28 cellular contexts compared by ENCODE assay signal in genomic region chr11:1167256-1167655, GRCh38. TPM values are rescaled to one million over a fixed set of nuclear protein-coding genes. Genes with fewer than 3 reads are reported as not detected.
DNase-seq lines count a peak whose midpoint lies in the region; ATAC-seq and TF ChIP-seq lines count a peak whose summit lies in the region.
"Had no signal": no experiment of that assay in that cellular context is flagged by ENCODE, and none has a peak within 500 bp of the region (broad histone marks: within the 10 kb centered on the region; RNA-seq: fewer than 3 reads in every experiment).

No MANE protein-coding gene starts in this region.

- H3K4me1 ChIP-seq in left ventricle myocardium inferior (no peaks in the 10 kb centered on the region), heart right ventricle (no peaks in the 10 kb centered on the region), OCI-LY3 (ENCODE audit: low read length) (no peaks in the 10 kb centered on the region), sigmoid colon (no peaks in the 10 kb centered on the region)

- H3K36me3 ChIP-seq in left ventricle myocardium inferior (no peaks in the 10 kb centered on the region), heart right ventricle (no peaks in the 10 kb centered on the region), OCI-LY3 (replicated peaks; ENCODE audit: low read depth, low read length) (no peaks in the 10 kb centered on the region), sigmoid colon (no peaks in the 10 kb centered on the region)

- H3K27me3 ChIP-seq in left ventricle myocardium inferior (ENCODE audit: low read depth): peaks cover 23% of the 10 kb centered on the region
- H3K27me3 ChIP-seq in heart right ventricle: peaks cover 0 to 10% (median 0%) of the 10 kb centered on the region in 7 donors
- H3K27me3 ChIP-seq in OCI-LY3 (ENCODE audit: low read depth, low read length): no peaks in the 10 kb centered on the region
- H3K27me3 ChIP-seq in sigmoid colon: no peaks in the 10 kb centered on the region

- H2AFZ ChIP-seq in OCI-LY3 (ENCODE audit: low read depth, low read length): no peak overlapping the region
- H2AFZ ChIP-seq: GM23248 had no signal

- H3K4me3 ChIP-seq in left ventricle myocardium inferior (no peak overlapping the region), heart right ventricle (no peak overlapping the region), OCI-LY3 (ENCODE audit: low read length) (no peak overlapping the region), sigmoid colon (no peak overlapping the region)
- H3K4me3 ChIP-seq: GM23248, SK-N-MC had no signal

- H4K20me1 ChIP-seq in OCI-LY3 (ENCODE audit: insufficient read depth, low read length): no peaks in the 10 kb centered on the region

- H3K9me3 ChIP-seq in left ventricle myocardium inferior (replicated peaks) (peaks cover 7% of the 10 kb centered on the region), heart right ventricle (peaks cover 0 to 4% (median 0%) of the 10 kb centered on the region in 11 donors), OCI-LY3 (ENCODE audit: insufficient read depth, low read length) (no peaks in the 10 kb centered on the region), sigmoid colon (no peaks in the 10 kb centered on the region)

- H3K27ac Mint-ChIP-seq in stimulated activated naive B cell treated with anti-CD40 and anti-IgM and Interleukin-4, amounts not matched to agents 10 μg/mL and 1 μg/mL and 100 μg/mL, for 72 hours: no peak overlapping the region
- H3K27ac Mint-ChIP-seq in activated T-cell treated with anti-CD3 and anti-CD28 coated beads, Interleukin-2, amount 50 U/mL, for 72 hours: no peak overlapping the region
- H3K27ac Mint-ChIP-seq: CD8-positive, alpha-beta memory T cell; H9 had no signal

- H3K27me3 Mint-ChIP-seq in stimulated activated naive B cell treated with anti-CD40 and anti-IgM and Interleukin-4, amounts not matched to agents 10 μg/mL and 1 μg/mL and 100 μg/mL, for 72 hours: no peaks in the 10 kb centered on the region
- no peaks in the 10 kb centered on the region for H3K27me3 Mint-ChIP-seq in activated T-cell treated with anti-CD3 and anti-CD28 coated beads, Interleukin-2, amount 50 U/mL, for 72 hours (ENCODE audit: low read depth)

- TF ChIP-seq EP300 in sigmoid colon (IDR thresholded peaks at IDR 0.05): no peak

- peaks cover 0 to 4% of the 10 kb centered on the region in 2 donors for H3K4me1 Mint-ChIP-seq in stimulated activated naive B cell treated with anti-CD40 and anti-IgM and Interleukin-4, amounts not matched to agents 10 μg/mL and 1 μg/mL and 100 μg/mL, for 72 hours
- H3K4me1 Mint-ChIP-seq in activated T-cell treated with anti-CD3 and anti-CD28 coated beads, Interleukin-2, amount 50 U/mL, for 72 hours (ENCODE audit: low read depth): no peaks in the 10 kb centered on the region
- H3K4me1 Mint-ChIP-seq: CD8-positive, alpha-beta memory T cell; H9 had no signal

- no peak overlapping the region for H3K4me3 Mint-ChIP-seq in stimulated activated naive B cell treated with anti-CD40 and anti-IgM and Interleukin-4, amounts not matched to agents 10 μg/mL and 1 μg/mL and 100 μg/mL, for 72 hours
- no peak overlapping the region for H3K4me3 Mint-ChIP-seq in activated T-cell treated with anti-CD3 and anti-CD28 coated beads, Interleukin-2, amount 50 U/mL, for 72 hours
- H3K4me3 Mint-ChIP-seq: CD8-positive, alpha-beta memory T cell; H9 had no signal

- H3K9me3 Mint-ChIP-seq in stimulated activated naive B cell treated with anti-CD40 and anti-IgM and Interleukin-4, amounts not matched to agents 10 μg/mL and 1 μg/mL and 100 μg/mL, for 72 hours: peaks cover 19 to 25% of the 10 kb centered on the region in 2 donors
- H3K9me3 Mint-ChIP-seq in activated T-cell treated with anti-CD3 and anti-CD28 coated beads, Interleukin-2, amount 50 U/mL, for 72 hours: peaks cover 4 to 17% of the 10 kb centered on the region in 2 donors
- H3K9me3 Mint-ChIP-seq: CD8-positive, alpha-beta memory T cell had no signal

- peak; percentile 7 for DNase-seq in left ventricle myocardium inferior
- DNase-seq in heart right ventricle: no peak
- DNase-seq in islet precursor cell: peak; percentile 20
- DNase-seq in sigmoid colon: peak; percentile 24
- DNase-seq in stimulated activated naive B cell treated with anti-CD40 and anti-IgM and Interleukin-4, amounts not matched to agents 10 μg/mL and 1 μg/mL and 100 μg/mL, for 72 hours: no peak
- DNase-seq in AG08396 (ENCODE audit: low spot score): no peak
- DNase-seq in activated T-cell treated with anti-CD3 and anti-CD28 coated beads, Interleukin-2, amount 50 U/mL, for 72 hours: no peak
- DNase-seq: AML-193; Calu3; CD8-positive, alpha-beta memory T cell; GM23248; H9; Karpas-422; NCI-H1092 treated with DMSO at 0.1 percent for 48 hours; NCI-H1436; NCI-H187; NCI-H2227 treated with DMSO at 0.1 percent for 48 hours; SIG-M5 had no signal

- no peak overlapping the region for H3K9ac ChIP-seq in OCI-LY3 (ENCODE audit: low read length)
- H3K9ac ChIP-seq: GM23248 had no signal

- ATAC-seq in heart right ventricle: no peak
- ATAC-seq in stimulated activated naive B cell treated with anti-CD40 and anti-IgM and Interleukin-4, amounts not matched to agents 10 μg/mL and 1 μg/mL and 100 μg/mL, for 72 hours (replicated peaks): no peak
- ATAC-seq in activated T-cell treated with anti-CD3 and anti-CD28 coated beads, Interleukin-2, amount 50 U/mL, for 72 hours (replicated peaks in 1 of 2): no peak
- ATAC-seq: Panc1 had no signal

- TF ChIP-seq CTCF in left ventricle myocardium inferior (IDR thresholded peaks at IDR 0.05; ENCODE audit: borderline replicate concordance) (no peak), heart right ventricle (IDR thresholded peaks at IDR 0.05) (no peak), OCI-LY3 (IDR thresholded peaks at IDR 0.05; ENCODE audit: low read depth, low read length) (peak; percentile 23; the same call in 1 of the 2 replicates), sigmoid colon (IDR thresholded peaks at IDR 0.05) (no peak)

- H3K27ac ChIP-seq in left ventricle myocardium inferior (replicated peaks) (no peak overlapping the region), heart right ventricle (no peak overlapping the region), OCI-LY3 (ENCODE audit: low read length) (no peak overlapping the region), sigmoid colon (no peak overlapping the region)
- H3K27ac ChIP-seq: C4-2B, GM23248, SK-N-MC had no signal

- 80 to 81% methylated on average over 7 of the region's 7 CpGs for WGBS in heart right ventricle, 2 donors
- WGBS in sigmoid colon, 2 donors: 80 to 87% methylated on average over 7 of the region's 7 CpGs

- no peak for TF ChIP-seq POLR2A in sigmoid colon (IDR thresholded peaks at IDR 0.05)

- no peak overlapping the region for H3K4me2 ChIP-seq in OCI-LY3 (ENCODE audit: low read length)

- H3K79me2 ChIP-seq in OCI-LY3 (ENCODE audit: low read length): no peaks in the 10 kb centered on the region

- peaks cover 0 to 6% of the 10 kb centered on the region in 2 donors for H3K36me3 Mint-ChIP-seq in stimulated activated naive B cell treated with anti-CD40 and anti-IgM and Interleukin-4, amounts not matched to agents 10 μg/mL and 1 μg/mL and 100 μg/mL, for 72 hours
- peaks cover 0 to 6% of the 10 kb centered on the region in 2 donors for H3K36me3 Mint-ChIP-seq in activated T-cell treated with anti-CD3 and anti-CD28 coated beads, Interleukin-2, amount 50 U/mL, for 72 hours (ENCODE audit: insufficient read depth in 2 of 2)
- H3K36me3 Mint-ChIP-seq: CD8-positive, alpha-beta memory T cell had no signal

- intact Hi-C loops in left ventricle myocardium inferior (cut with micrococcal nuclease) (no loop called here), heart right ventricle (cut with DNase I) (no loop called here), sigmoid colon (cut with DNase I) (no loop called here)

RNA-seq across cellular contexts. Expression of gene MUC5AC, which starts 9.5 kb away (rescaled TPM):
- total RNA-seq in left ventricle myocardium inferior (not detected), heart right ventricle (not detected), sigmoid colon (under 1 TPM in 1 of 4 donors, not detected in 3; under 0.01 TPM)
- polyA plus RNA-seq in heart right ventricle (not detected), sigmoid colon (under 1 TPM in 2 of 3 donors, not detected in 1; under 0.01 to 0.09 TPM)
- not detected for total RNA-seq in activated T-cell treated with anti-CD3 and anti-CD28 coated beads, Interleukin-2, amount 50 U/mL, for 72 hours
- total RNA-seq: CD8-positive, alpha-beta memory T cell; GM23248; H9; HepG2; HT1080; M059J; NCI-H460; OCI-LY7 had no signal
- polyA plus RNA-seq: CD8-positive, alpha-beta memory T cell; GM23248 had no signal

RNA-seq across cellular contexts. Expression of gene MUC5B, which starts 55.6 kb away (rescaled TPM):
- total RNA-seq in left ventricle myocardium inferior (not detected), heart right ventricle (not detected), sigmoid colon (under 1 TPM in 1 of 4 donors, not detected in 3; 0.83 TPM)
- polyA plus RNA-seq in heart right ventricle (not detected), sigmoid colon (100 to 1,000 TPM in 1 of 3 donors, 1 to 10 TPM in 2; 1.4 to 131 (median 4.2) TPM)
- total RNA-seq in activated T-cell treated with anti-CD3 and anti-CD28 coated beads, Interleukin-2, amount 50 U/mL, for 72 hours: not detected
- total RNA-seq: CD8-positive, alpha-beta memory T cell; GM23248; H9; HepG2; M059J had no signal
- polyA plus RNA-seq: AG04450; CD8-positive, alpha-beta memory T cell; GM23248 had no signal

Comparison
In these comparisons a context has a peak if more than half of its experiments do, and no peak if none do; other contexts are left out.
1. DNase-seq: peak in left ventricle myocardium inferior (single experiment), islet precursor cell (single experiment) and sigmoid colon (single experiment); none in heart right ventricle (0 of 2), stimulated activated naive B cell treated with anti-CD40 and anti-IgM and Interleukin-4, amounts not matched to agents 10 μg/mL and 1 μg/mL and 100 μg/mL, for 72 hours (single experiment), AG08396 (single experiment) and activated T-cell treated with anti-CD3 and anti-CD28 coated beads, Interleukin-2, amount 50 U/mL, for 72 hours (0 of 2).